In the genomic region with DNA sequence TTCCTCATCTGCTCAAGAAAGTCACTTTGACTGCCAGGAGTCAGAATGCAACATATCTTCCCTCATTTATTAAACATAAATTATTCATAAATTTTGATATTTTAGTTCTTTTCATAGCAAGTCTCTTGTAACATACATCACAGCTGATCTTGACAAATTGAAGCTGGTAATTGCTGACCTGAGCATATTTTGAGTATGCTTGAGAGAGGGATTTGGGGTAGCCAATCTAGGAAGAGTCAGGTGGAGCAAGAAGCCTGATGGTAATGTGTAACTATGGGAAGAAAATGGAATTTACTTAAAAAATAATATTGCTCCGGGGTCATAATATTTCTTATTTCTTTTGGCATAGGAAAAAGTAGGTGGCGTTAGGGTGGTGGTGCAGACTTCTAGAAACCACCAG, we compare ENCODE assay signal across 14 cellular contexts. TPM values are rescaled to one million over a fixed set of nuclear protein-coding genes. Genes with fewer than 3 reads are reported as not detected.
"Had no signal": no experiment of that assay in that cellular context is flagged by ENCODE, and none has a peak within 500 bp of the region (broad histone marks: within the 10 kb centered on the region; RNA-seq: fewer than 3 reads in every experiment).

No MANE protein-coding gene starts in this region.

- H3K9me3 ChIP-seq: esophagus squamous epithelium, prostate gland, thyroid gland had no signal

- H3K4me3 ChIP-seq: esophagus squamous epithelium, prostate gland, thyroid gland had no signal

- H3K36me3 ChIP-seq: brain microvascular endothelial cell, esophagus squamous epithelium, prostate gland, thyroid gland had no signal

- ATAC-seq: activated CD4-positive, alpha-beta T cell treated with anti-CD3 and anti-CD28 coated beads for 36 hours; sciatic nerve had no signal

- H3K4me1 ChIP-seq: prostate gland, thyroid gland had no signal

- H3K27ac ChIP-seq: prostate gland, thyroid gland had no signal

- H3K27me3 ChIP-seq: brain microvascular endothelial cell, thyroid gland had no signal

- DNase-seq: activated CD4-positive, alpha-beta memory T cell treated with anti-CD3 and anti-CD28 coated beads, Interleukin-2, amount 10 ng/mL, durations not matched to agents 7 days and 5 days; activated CD4-positive, alpha-beta T cell treated with anti-CD3 and anti-CD28 coated beads for 36 hours; activated effector memory CD4-positive, alpha-beta T cell treated with anti-CD3 and anti-CD28 coated beads, Interleukin-2, amount 50 U/mL, for 16 hours; activated T-cell treated with anti-CD3 and anti-CD28 coated beads, Interleukin-2, amount 50 U/mL, for 24 hours; amygdala; brain microvascular endothelial cell; effector CD8-positive, alpha-beta T cell; esophagus squamous epithelium; glutamatergic neuron; stimulated activated CD4-positive, alpha-beta T cell treated with anti-CD3 and anti-CD28 coated beads, Interleukin-1b, Interleukin-23, amount 100 ng/mL, for 48 hours; T-helper 2 cell; thyroid gland had no signal

RNA-seq across cellular contexts. Expression of a gene that starts 12.7 kb away (rescaled TPM):
- total RNA-seq: activated CD4-positive, alpha-beta memory T cell treated with anti-CD3 and anti-CD28 coated beads, Interleukin-2, amount 10 ng/mL, durations not matched to agents 7 days and 5 days; activated CD4-positive, alpha-beta T cell treated with anti-CD3 and anti-CD28 coated beads for 36 hours had no signal
